Comparison of ENCODE assay signal across 17 cellular contexts in the genomic region with DNA sequence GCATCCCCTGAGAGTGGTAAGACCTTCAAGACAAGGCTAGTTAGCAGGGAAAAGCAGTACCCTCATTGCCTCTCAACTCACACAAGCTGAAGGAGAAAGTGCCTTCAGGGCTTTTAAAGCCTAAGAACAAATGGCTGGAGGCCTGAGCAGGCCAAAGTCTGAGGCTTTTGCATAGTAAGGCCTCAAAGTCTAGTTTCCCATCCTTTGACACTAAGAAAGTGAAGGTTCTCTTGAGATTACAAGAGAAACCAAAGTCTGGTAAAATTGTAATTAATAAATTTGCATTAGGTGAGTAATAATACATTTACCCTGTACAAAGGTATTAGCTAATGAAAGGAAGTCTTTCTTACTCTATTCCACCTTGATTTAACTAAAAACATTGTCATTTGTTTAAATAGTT. TPM values are rescaled to one million over a fixed set of nuclear protein-coding genes. Genes with fewer than 3 reads are reported as not detected.
"Had no signal": no experiment of that assay in that cellular context is flagged by ENCODE, and none has a peak within 500 bp of the region (broad histone marks: within the 10 kb centered on the region; RNA-seq: fewer than 3 reads in every experiment).

No MANE protein-coding gene starts in this region.

- H3K27me3 ChIP-seq: brain microvascular endothelial cell had no signal

- ATAC-seq: activated CD4-positive, CD25-positive, alpha-beta regulatory T cell treated with anti-CD3 and anti-CD28 coated beads, Interleukin-2, amount 50 U/mL, for 24 hours; activated CD8-positive, alpha-beta memory T cell treated with anti-CD3 and anti-CD28 coated beads, Interleukin-2, amount 10 ng/mL, durations not matched to agents 7 days and 5 days; activated T-cell treated with anti-CD3 and anti-CD28 coated beads, Interleukin-2, amount 50 U/mL, for 4 hours; effector memory CD8-positive, alpha-beta T cell had no signal

- H3K36me3 ChIP-seq: brain microvascular endothelial cell had no signal

- H3K27ac ChIP-seq: brain microvascular endothelial cell had no signal

- H3K4me3 Mint-ChIP-seq: activated CD8-positive, alpha-beta memory T cell treated with anti-CD3 and anti-CD28 coated beads, Interleukin-2, amount 10 ng/mL, durations not matched to agents 7 days and 5 days; activated naive CD8-positive, alpha-beta T cell treated with anti-CD3 and anti-CD28 coated beads for 36 hours; activated T-cell treated with anti-CD3 and anti-CD28 coated beads, Interleukin-2, amount 50 U/mL, for 4 hours; dendritic cell treated with granulocyte-macrophage colony-stimulating factor and Interleukin-4, amounts not matched to agents 40 ng/mL and 50 ng/mL, for 4 days; effector memory CD8-positive, alpha-beta T cell had no signal

- H3K27ac Mint-ChIP-seq: activated CD8-positive, alpha-beta memory T cell treated with anti-CD3 and anti-CD28 coated beads, Interleukin-2, amount 10 ng/mL, durations not matched to agents 7 days and 5 days; activated naive CD8-positive, alpha-beta T cell treated with anti-CD3 and anti-CD28 coated beads for 36 hours; dendritic cell treated with granulocyte-macrophage colony-stimulating factor and Interleukin-4, amounts not matched to agents 40 ng/mL and 50 ng/mL, for 4 days; effector memory CD8-positive, alpha-beta T cell had no signal

- DNase-seq: activated CD4-positive, alpha-beta T cell treated with anti-CD3 and anti-CD28 coated beads, Interleukin-2, amount 50 U/mL, for 4 hours; activated CD8-positive, alpha-beta memory T cell treated with anti-CD3 and anti-CD28 coated beads, Interleukin-2, amount 10 ng/mL, durations not matched to agents 7 days and 5 days; activated gamma-delta T cell treated with Interleukin-2 at 50 U/mL for 16 hours; activated naive CD8-positive, alpha-beta T cell treated with anti-CD3 and anti-CD28 coated beads for 36 hours; activated T-cell treated with anti-CD3 and anti-CD28 coated beads, Interleukin-2, amount 50 U/mL, for 4 hours; brain microvascular endothelial cell; cerebellar nuclear complex; effector memory CD8-positive, alpha-beta T cell; hypothalamus; kidney glomerular epithelial cell; stimulated activated CD4-positive, alpha-beta T cell treated with anti-CD3 and anti-CD28 coated beads, Interleukin-12 subunit alpha, Interleukin-12 subunit beta, amount 100 ng/mL, for 4 hours; stimulated activated naive CD4-positive, alpha-beta T cell treated with Interleukin-2 at 50 U/mL for 16 hours had no signal

- H3K9me3 Mint-ChIP-seq: activated T-cell treated with anti-CD3 and anti-CD28 coated beads, Interleukin-2, amount 50 U/mL, for 4 hours; dendritic cell treated with granulocyte-macrophage colony-stimulating factor and Interleukin-4, amounts not matched to agents 40 ng/mL and 50 ng/mL, for 4 days; effector memory CD8-positive, alpha-beta T cell had no signal

- H3K27me3 Mint-ChIP-seq: activated CD8-positive, alpha-beta memory T cell treated with anti-CD3 and anti-CD28 coated beads, Interleukin-2, amount 10 ng/mL, durations not matched to agents 7 days and 5 days; activated naive CD8-positive, alpha-beta T cell treated with anti-CD3 and anti-CD28 coated beads for 36 hours; dendritic cell treated with granulocyte-macrophage colony-stimulating factor and Interleukin-4, amounts not matched to agents 40 ng/mL and 50 ng/mL, for 4 days; effector memory CD8-positive, alpha-beta T cell had no signal

RNA-seq across cellular contexts. Expression of a gene that starts 47.0 kb away (rescaled TPM):
- total RNA-seq: activated naive CD8-positive, alpha-beta T cell treated with anti-CD3 and anti-CD28 coated beads for 36 hours; activated T-cell treated with anti-CD3 and anti-CD28 coated beads, Interleukin-2, amount 50 U/mL, for 4 hours; epithelial cell of proximal tubule; osteocyte had no signal
- polyA plus RNA-seq: neural cell had no signal
